8 cellular contexts compared by ENCODE assay signal in genomic region chr11:118924591-118925585, GRCh38. TPM values are rescaled to one million over a fixed set of nuclear protein-coding genes. Genes with fewer than 3 reads are reported as not detected.
DNase-seq lines count a peak whose midpoint lies in the region; ATAC-seq and TF ChIP-seq lines count a peak whose summit lies in the region.

No MANE protein-coding gene starts in this region.

- peaks cover 3% of the 10 kb centered on the region for H3K36me3 Mint-ChIP-seq in activated CD4-positive, alpha-beta memory T cell treated with anti-CD3 and anti-CD28 coated beads for 36 hours
- H3K36me3 Mint-ChIP-seq in natural killer cell, result no peaks in the 10 kb centered on the region

- peak overlapping the region; percentile 78 for H3K4me3 Mint-ChIP-seq in activated CD4-positive, alpha-beta memory T cell treated with anti-CD3 and anti-CD28 coated beads for 36 hours
- peak overlapping the region; percentile 91 for H3K4me3 Mint-ChIP-seq in natural killer cell

- peak overlapping the region; percentile 88 for H3K27ac Mint-ChIP-seq in activated CD4-positive, alpha-beta memory T cell treated with anti-CD3 and anti-CD28 coated beads for 36 hours
- H3K27ac Mint-ChIP-seq in natural killer cell, result peak overlapping the region; percentile 95 to 96

- peak overlapping the region; percentile 92 for H3K4me3 ChIP-seq in HUES6 (ENCODE audit: low read depth, low read length)
- peak overlapping the region; percentile 90 to 95 for H3K4me3 ChIP-seq in esophagus (ENCODE audit: low read depth in 1 of 2, low read length in 2 of 2)

- H3K27me3 ChIP-seq in HUES6 (ENCODE audit: control insufficient read depth, insufficient read depth, low read length) (peaks cover 8% of the 10 kb centered on the region; the same call in 1 of the 2 replicates), esophagus (ENCODE audit: control insufficient read depth in 1 of 2, insufficient read depth in 2 of 2, low read length in 2 of 2) (no peaks in the 10 kb centered on the region)

- intact Hi-C loops in activated CD4-positive, alpha-beta memory T cell treated with anti-CD3 and anti-CD28 coated beads for 36 hours (cut with micrococcal nuclease), result loop anchor here (5.0 kb wide), 3 partner anchors 33 to 182 kb away; partner anchors contain the start of genes C2CD2L, RPS25 and TRAPPC4
- intact Hi-C loops in natural killer cell (cut with micrococcal nuclease), result loop anchor here (5.0 kb wide), 1 partner anchor 48 kb away; no protein-coding TSS in a partner anchor

- H3K9me3 ChIP-seq in HUES6 (ENCODE audit: control insufficient read depth, insufficient read depth, low read depth, low read length) (no peaks in the 10 kb centered on the region), esophagus (ENCODE audit: control insufficient read depth in 2 of 2, insufficient read depth in 1 of 2, low read depth in 1 of 2, low read length in 1 of 2) (no peaks in the 10 kb centered on the region)

- WGBS in esophagus, 2 donors, result 1% methylated on average over 45 of the region's 45 CpGs

- no peaks in the 10 kb centered on the region for H3K9me3 Mint-ChIP-seq in activated CD4-positive, alpha-beta memory T cell treated with anti-CD3 and anti-CD28 coated beads for 36 hours
- H3K9me3 Mint-ChIP-seq in natural killer cell, result no peaks in the 10 kb centered on the region

- ATAC-seq in natural killer cell, result peak in 2 of 3 donors; percentile 7 to 8
- ATAC-seq in GM21515 (IDR thresholded peaks at IDR 0.05; ENCODE audit: unreplicated experiment), result no peak

- no peak for TF ChIP-seq CTCF in natural killer cell (IDR thresholded peaks at IDR 0.05)

- H3K4me1 ChIP-seq in HUES6 (ENCODE audit: control insufficient read depth, insufficient read depth, low read length) (peaks cover 61% of the 10 kb centered on the region), esophagus (ENCODE audit: control insufficient read depth in 2 of 2, insufficient read depth in 2 of 2, low read length in 1 of 2) (peaks cover 10 to 30% of the 10 kb centered on the region in 2 donors)

- DNase-seq in DMS79 (lab: John Stamatoyannopoulos, UW), result peak; percentile 51
- peak; percentile 70 for DNase-seq in activated CD4-positive, alpha-beta memory T cell treated with anti-CD3 and anti-CD28 coated beads for 36 hours
- peak; percentile 49 for DNase-seq in natural killer cell
- no peak for DNase-seq in NCI-H187 (lab: John Stamatoyannopoulos, UW)
- DNase-seq in SK-N-DZ (ENCODE audit: low spot score), result no peak

- CTCF ChIA-PET in activated CD4-positive, alpha-beta memory T cell treated with anti-CD3 and anti-CD28 coated beads for 36 hours (lab: Charles Lee), result interaction anchor here (0.9 to 9.9 kb wide), 12 partner anchors 10 to 235 kb away, joined by 3 to 311 read pairs (median 5); no protein-coding TSS in a partner anchor

- POLR2A ChIA-PET in activated CD4-positive, alpha-beta memory T cell treated with anti-CD3 and anti-CD28 coated beads for 36 hours (lab: Charles Lee), result interaction anchor here (0.9 to 4.1 kb wide), 8 partner anchors 10 to 136 kb away, joined by 3 to 56 read pairs (median 6); partner anchors contain the start of genes CENATAC and DDX6

- H3K36me3 ChIP-seq in HUES6 (ENCODE audit: control insufficient read depth, insufficient read depth, low read length) (no peaks in the 10 kb centered on the region), esophagus (ENCODE audit: control insufficient read depth in 2 of 2, insufficient read depth in 2 of 2, low read length in 1 of 2) (no peaks in the 10 kb centered on the region)

- peak overlapping the region; percentile 81 for H3K9ac ChIP-seq in HUES6 (ENCODE audit: low read length)

- no peaks in the 10 kb centered on the region for H3K27me3 Mint-ChIP-seq in activated CD4-positive, alpha-beta memory T cell treated with anti-CD3 and anti-CD28 coated beads for 36 hours
- peaks cover 0 to 3% of the 10 kb centered on the region in 2 donors for H3K27me3 Mint-ChIP-seq in natural killer cell (ENCODE audit: low read depth in 2 of 2)

- H3K27ac ChIP-seq in HUES6 (ENCODE audit: low read depth, low read length) (no peak overlapping the region), esophagus (ENCODE audit: low read depth in 2 of 2, low read length in 1 of 2) (peak overlapping the region; percentile 98 to 99)

- peaks cover 58% of the 10 kb centered on the region for H3K4me1 Mint-ChIP-seq in activated CD4-positive, alpha-beta memory T cell treated with anti-CD3 and anti-CD28 coated beads for 36 hours (ENCODE audit: low read depth)
- H3K4me1 Mint-ChIP-seq in natural killer cell, result peaks cover 56 to 74% of the 10 kb centered on the region in 2 donors

RNA-seq across cellular contexts. Expression of gene BCL9L, which starts 0.8 kb away (rescaled TPM):
- total RNA-seq in activated CD4-positive, alpha-beta memory T cell treated with anti-CD3 and anti-CD28 coated beads for 36 hours, result 10 to 100 TPM; 28.2 to 31.8 TPM
- polyA plus RNA-seq in esophagus, result 10 to 100 TPM in 1 of 2 donors, 1 to 10 TPM in 1; 8.5 to 30.4 TPM
- 100 to 1,000 TPM; 221 to 255 (median 234) TPM for total RNA-seq in natural killer cell
- polyA plus RNA-seq in SK-N-DZ (2014; cell fraction: cytosol; rRNA removed), result 1.3 and 2.8 TPM in 2 replicates
- 1.1 and 1.7 TPM in 2 replicates for polyA plus RNA-seq in SK-N-DZ (2014; cell fraction: nucleus; rRNA removed)

RNA-seq across cellular contexts. Expression of gene UPK2, which starts 31.2 kb away (rescaled TPM):
- not detected for total RNA-seq in activated CD4-positive, alpha-beta memory T cell treated with anti-CD3 and anti-CD28 coated beads for 36 hours
- 10 to 100 TPM in 1 of 2 donors, 1 to 10 TPM in 1; 1.1 to 11.2 TPM for polyA plus RNA-seq in esophagus
- total RNA-seq in natural killer cell, result under 1 TPM in 2 of 3 donors, not detected in 1; 0.40 to 0.41 TPM
- polyA plus RNA-seq in SK-N-DZ (2014; cell fraction: cytosol; rRNA removed), result not detected in 2 replicates
- polyA plus RNA-seq in SK-N-DZ (2014; cell fraction: nucleus; rRNA removed), result not detected in 2 replicates

RNA-seq across cellular contexts. Expression of gene CXCR5, which starts 41.2 kb away (rescaled TPM):
- 10 to 100 TPM; 28.0 to 28.3 TPM for total RNA-seq in activated CD4-positive, alpha-beta memory T cell treated with anti-CD3 and anti-CD28 coated beads for 36 hours
- polyA plus RNA-seq in esophagus, result under 1 TPM; 0.11 to 0.18 TPM
- 1 to 10 TPM in 1 of 3 donors, under 1 TPM in 2; 0.56 to 1.3 (median 0.86) TPM for total RNA-seq in natural killer cell
- not detected in 2 replicates for polyA plus RNA-seq in SK-N-DZ (2014; cell fraction: cytosol; rRNA removed)
- not detected in 2 replicates for polyA plus RNA-seq in SK-N-DZ (2014; cell fraction: nucleus; rRNA removed)

RNA-seq across cellular contexts. Expression of gene FOXR1, which starts 46.7 kb away (rescaled TPM):
- total RNA-seq in activated CD4-positive, alpha-beta memory T cell treated with anti-CD3 and anti-CD28 coated beads for 36 hours, result not detected
- not detected for polyA plus RNA-seq in esophagus
- not detected for total RNA-seq in natural killer cell
- not detected in 2 replicates for polyA plus RNA-seq in SK-N-DZ (2014; cell fraction: cytosol; rRNA removed)
- polyA plus RNA-seq in SK-N-DZ (2014; cell fraction: nucleus; rRNA removed), result not detected in 2 replicates

Comparison
In these comparisons a context has a peak if more than half of its experiments do, and no peak if none do; other contexts are left out.
1. DNase-seq: peak in DMS79 (single experiment), activated CD4-positive, alpha-beta memory T cell treated with anti-CD3 and anti-CD28 coated beads for 36 hours (single experiment) and natural killer cell (single experiment); none in NCI-H187 (0 of 2) and SK-N-DZ (single experiment).
2. RNA of gene BCL9L, which starts 0.8 kb away (total RNA-seq): 221 to 255 TPM in natural killer cell; 28.2 to 31.8 TPM in activated CD4-positive, alpha-beta memory T cell treated with anti-CD3 and anti-CD28 coated beads for 36 hours; every median in the first group is over 4 times any median in the second.
3. RNA of gene CXCR5, which starts 41.2 kb away (total RNA-seq): 28.0 to 28.3 TPM in activated CD4-positive, alpha-beta memory T cell treated with anti-CD3 and anti-CD28 coated beads for 36 hours; 0.56 to 1.3 TPM in natural killer cell; every median in the first group is over 10 times any median in the second.